Comparison of ENCODE assay signal across 8 cellular contexts in genomic region chr9:95509851-95510529, GRCh38. TPM values are rescaled to one million over a fixed set of nuclear protein-coding genes. Genes with fewer than 3 reads are reported as not detected.
DNase-seq lines count a peak whose midpoint lies in the region; ATAC-seq, FAIRE-seq and TF ChIP-seq lines count a peak whose summit lies in the region.

No MANE protein-coding gene starts in this region.

- WGBS in K562 (ENCODE audit: insufficient coverage, low coverage, missing lambda C conversion rate), result under 1% methylated on average over 25 of the region's 29 CpGs

- H3K27ac Mint-ChIP-seq in Caco-2 (ENCODE audit: unreplicated experiment), result peak overlapping the region; percentile 4

- DNase-seq in Caco-2, result no peak
- DNase-seq in Karpas-422, result peak; percentile 58
- peak in 1 of 4 experiments; percentile 54 for DNase-seq in K562 (ENCODE audit: extremely low read depth in 1 of 4, low spot score in 3 of 4)
- peak; percentile 54 for DNase-seq in left lobe of liver (ENCODE audit: low spot score)
- no peak for DNase-seq in thoracic aorta (ENCODE audit: low spot score)
- no peak for DNase-seq in GOT3 (lab: John Stamatoyannopoulos, UW)
- DNase-seq in SIG-M5 treated with dmso at 0.1 percent for 504 hours (lab: John Stamatoyannopoulos, UW; ENCODE audit: unreplicated experiment), result no peak
- DNase-seq in GM12891 (ENCODE audit: insufficient read length, low spot score), result no peak

- H3K27me3 ChIP-seq in Caco-2 (replicated peaks; ENCODE audit: control insufficient read depth, insufficient read depth, low read length), result no peaks in the 10 kb centered on the region
- no peaks in the 10 kb centered on the region for H3K27me3 ChIP-seq in Karpas-422 (ENCODE audit: low read length)
- no peaks in the 10 kb centered on the region for H3K27me3 ChIP-seq in K562 (ENCODE audit: control insufficient read depth in 2 of 2, insufficient read depth in 2 of 2, low read length in 2 of 2)
- H3K27me3 ChIP-seq in thoracic aorta (replicated peaks; ENCODE audit: insufficient read depth), result no peaks in the 10 kb centered on the region

- no peaks in the 10 kb centered on the region for H3K27me3 Mint-ChIP-seq in Caco-2 (ENCODE audit: insufficient read depth, unreplicated experiment)

- no peaks in the 10 kb centered on the region for H3K9me1 ChIP-seq in K562 (ENCODE audit: control insufficient read depth, insufficient read depth, low read length)

- ATAC-seq in K562 (no peak), left lobe of liver (no peak), thoracic aorta (ENCODE audit: insufficient number of reproducible peaks, low FRiP score, low read depth) (no peak)

- H3K9me3 ChIP-seq in Caco-2, result no peaks in the 10 kb centered on the region
- no peaks in the 10 kb centered on the region for H3K9me3 ChIP-seq in Karpas-422 (ENCODE audit: low read length)
- no peaks in the 10 kb centered on the region for H3K9me3 ChIP-seq in K562 (replicated peaks; ENCODE audit: control insufficient read depth, insufficient read depth, low read depth, low read length)
- H3K9me3 ChIP-seq in thoracic aorta, result no peaks in the 10 kb centered on the region

- in situ Hi-C loops in K562 (cut with MboI), result no loop called here

- TF ChIP-seq POLR2A in K562 (conservative IDR thresholded peaks at IDR 0.05), result no peak
- TF ChIP-seq POLR2A in GM12891 (IDR thresholded peaks at IDR 0.05; ENCODE audit: low read depth, low read length), result no peak

- H3K4me3 Mint-ChIP-seq in Caco-2 (ENCODE audit: unreplicated experiment), result peak overlapping the region; percentile 93

- H3K4me1 ChIP-seq in Caco-2 (peaks cover 8% of the 10 kb centered on the region), Karpas-422 (ENCODE audit: low read length) (peaks cover 49% of the 10 kb centered on the region), K562 (replicated peaks in 1 of 2; ENCODE audit: control insufficient read depth in 2 of 2, insufficient read depth in 2 of 2, low read length in 2 of 2) (peaks cover 22 to 42% of the 10 kb centered on the region in 2 experiments; a peak in 4 of 5 replicates), thoracic aorta (ENCODE audit: control insufficient read depth in 1 of 2, low read depth in 2 of 2) (peaks cover 0 to 21% of the 10 kb centered on the region in 2 donors)

- POLR2A ChIA-PET in Caco-2 (lab: Charles Lee), result interaction anchor here (0.6 to 0.7 kb wide), 4 partner anchors 79 to 569 kb away, joined by 3 to 4 read pairs (median 3); partner anchors contain the start of gene ERCC6L2
- POLR2A ChIA-PET in K562 (lab: Yijun Ruan, JAX), result interaction anchor here (0.8 kb wide), 1 partner anchor 47 kb away, joined by 3 read pairs; no protein-coding TSS in a partner anchor

- TF ChIP-seq RAD21 in K562 (CRISPR knock-in tag; conservative IDR thresholded peaks at IDR 0.05 in 1 of 2, IDR thresholded peaks at IDR 0.05 in 1 of 2), result no peak

- no peak for TF ChIP-seq EP300 in K562 (IDR thresholded peaks at IDR 0.05; ENCODE audit: low read length)

- H3K36me3 ChIP-seq in Caco-2 (ENCODE audit: control insufficient read depth, insufficient read depth, low read length) (no peaks in the 10 kb centered on the region), Karpas-422 (ENCODE audit: insufficient read depth, low read length) (no peaks in the 10 kb centered on the region), K562 (ENCODE audit: control insufficient read depth, insufficient read depth, low read length) (no peaks in the 10 kb centered on the region; the same call in 2 of the 3 replicates), thoracic aorta (no peaks in the 10 kb centered on the region)

- H3K36me3 Mint-ChIP-seq in Caco-2 (ENCODE audit: insufficient read depth, unreplicated experiment), result peaks cover 25% of the 10 kb centered on the region

- FAIRE-seq in K562 (lab: Jason Lieb, UNC) (no peak), GM12891 (lab: Jason Lieb, UNC) (no peak)

- no peaks in the 10 kb centered on the region for H3K9me3 Mint-ChIP-seq in Caco-2 (ENCODE audit: unreplicated experiment)

- CTCF ChIA-PET in Caco-2 (lab: Charles Lee) (interaction anchor here (0.6 kb wide), 1 partner anchor 188 kb away, joined by 3 read pairs; no protein-coding TSS in a partner anchor), K562 (lab: Yijun Ruan, JAX; ENCODE audit: low intra/inter-chr PET ratio) (no interaction called here)

- no peaks in the 10 kb centered on the region for H3K9me2 ChIP-seq in Karpas-422 (replicated peaks; ENCODE audit: insufficient read depth, low read length)

- H3K4me2 ChIP-seq in Karpas-422 (ENCODE audit: low read depth, low read length, poor library complexity, severe bottlenecking), result peak overlapping the region; percentile 93
- peak overlapping the region; percentile 91 for H3K4me2 ChIP-seq in K562 (ENCODE audit: insufficient read depth, low read length)

- H3K9ac ChIP-seq in Karpas-422 (ENCODE audit: low read length) (peak overlapping the region; percentile 74), K562 (ENCODE audit: insufficient read depth in 1 of 2, low read depth in 2 of 2, low read length in 2 of 2) (peak overlapping the region; percentile 92 to 99)

- TF ChIP-seq CTCF in Caco-2 (IDR thresholded peaks at IDR 0.05; ENCODE audit: insufficient read depth in 1 of 2, low read depth in 1 of 2, low read length in 1 of 2, severe bottlenecking in 1 of 2, unreplicated experiment in 1 of 2) (no peak), K562 (IDR thresholded peaks at IDR 0.05 in 2 of 3, conservative IDR thresholded peaks at IDR 0.05 in 1 of 3; ENCODE audit: insufficient read depth in 2 of 3, low read depth in 1 of 3, low read length in 3 of 3) (no peak), thoracic aorta (IDR thresholded peaks at IDR 0.05) (no peak)

- H3K79me2 ChIP-seq in Karpas-422 (ENCODE audit: low read length) (no peaks in the 10 kb centered on the region), K562 (ENCODE audit: control insufficient read depth, insufficient read depth, low read length) (peaks cover 59% of the 10 kb centered on the region)

- BruUV-seq in Caco-2 (replicated peaks; lab: Mats Ljungman, UMichigan) (no TSS peak), K562 (replicated peaks; lab: Mats Ljungman, UMichigan) (no TSS peak)

- H3K4me3 ChIP-seq in Caco-2 (ENCODE audit: low read depth, low read length), result peak overlapping the region; percentile 94
- H3K4me3 ChIP-seq in Karpas-422 (ENCODE audit: low read length), result peak overlapping the region; percentile 71
- H3K4me3 ChIP-seq in K562, result peak overlapping the region; percentile 84
- H3K4me3 ChIP-seq in thoracic aorta, result peak overlapping the region; percentile 92

- H2AFZ ChIP-seq in Karpas-422 (ENCODE audit: low read length) (peak overlapping the region; percentile 71; the same call in 1 of the 2 replicates), K562 (ENCODE audit: low read depth, low read length) (peak overlapping the region; percentile 90)

- H4K20me1 ChIP-seq in Karpas-422 (ENCODE audit: insufficient read depth, low read depth, low read length) (no peaks in the 10 kb centered on the region), K562 (replicated peaks; ENCODE audit: control insufficient read depth, insufficient read depth, low read length) (no peaks in the 10 kb centered on the region)

- intact Hi-C loops in Caco-2 (cut with micrococcal nuclease; ENCODE audit: unreplicated experiment), result loop anchor here (1.0 to 5.0 kb wide), 5 partner anchors 83 to 907 kb away; partner anchors contain the start of genes ERCC6L2, FANCC and ZNF367
- intact Hi-C loops in K562 (cut with micrococcal nuclease), result loop anchor here (2.0 to 5.0 kb wide), 2 partner anchors 98 to 193 kb away; partner anchors contain the start of gene FANCC

- H3K4me1 Mint-ChIP-seq in Caco-2 (ENCODE audit: low read depth, unreplicated experiment), result peaks cover 2% of the 10 kb centered on the region

- peak overlapping the region; percentile 36; the same call in 1 of the 2 replicates for H3K27ac ChIP-seq in Karpas-422 (ENCODE audit: low read length)
- peak overlapping the region; percentile 97 for H3K27ac ChIP-seq in K562 (ENCODE audit: extremely low read depth, low read depth, low read length)
- peak overlapping the region; percentile 59 to 88 for H3K27ac ChIP-seq in thoracic aorta

TF ChIP-seq in K562, 482 proteins besides CTCF, POLR2A, EP300 and RAD21 (continues in another document):
- no peak for TF ChIP-seq CBX3 (IDR thresholded peaks at IDR 0.05; ENCODE audit: borderline replicate concordance in 1 of 2, low read length in 2 of 2)

TF ChIP-seq in GM12891, 5 proteins besides CTCF, POLR2A, EP300 and RAD21:
- TF ChIP-seq TAF1 (IDR thresholded peaks at IDR 0.05; ENCODE audit: low read depth, low read length), result no peak
- TF ChIP-seq POLR2AphosphoS5 (IDR thresholded peaks at IDR 0.05; ENCODE audit: low read depth, low read length), result no peak

RNA-seq across cellular contexts. Expression of gene PTCH1, which starts 6.8 kb away (rescaled TPM):
- total RNA-seq in Caco-2 (2022) (23.3 and 25.9 TPM in 2 replicates), K562 (2014; rRNA removed) (3.9 and 4.5 TPM in 2 replicates), K562 (2014; rRNA removed; fragmentation: Illumina TruSeq; extraction: Trizol) (5.2 and 5.5 TPM in 2 replicates), K562 (2015; rRNA removed; fragmentation: Illumina TruSeq; extraction: Trizol) (3.4 and 3.6 TPM in 2 replicates), K562 (2021) (9.9 and 13.9 TPM in 2 replicates), left lobe of liver (7.0 TPM), thoracic aorta (10 to 100 TPM; 12.6 to 19.2 TPM)
- 11.7 and 12.4 TPM in 2 replicates for total RNA-seq in Karpas-422 (2014; rRNA removed; shearing (Covaris generic); ENCODE audit: low replicate concordance)
- total RNA-seq in K562 (2011; cell fraction: chromatin; rRNA removed; ENCODE audit: low replicate concordance), result 48.5 and 59.3 TPM in 2 replicates
- total RNA-seq in K562 (2011; cell fraction: nucleolus; rRNA removed), result 20.2 and 20.4 TPM in 2 replicates
- 28.4 and 48.7 TPM in 2 replicates for total RNA-seq in K562 (2011; cell fraction: nucleoplasm; rRNA removed)
- polyA plus RNA-seq in K562 (2011; rRNA removed) (2.3 and 4.2 TPM in 2 replicates), K562 (2014; fragmentation: Illumina TruSeq; extraction: Trizol) (5.8 and 8.2 TPM in 2 replicates), K562 (2014; fragmentation: Nextera tagmentation; extraction: Ambion mirVana) (under 1 TPM; 0.70 to 0.80 TPM), K562 (2014; rRNA removed) (2.8 and 3.8 TPM in 2 replicates)
- 2.4 and 3.4 TPM in 2 replicates for polyA plus RNA-seq in K562 (2011; cell fraction: cytosol; rRNA removed)
- 8.8 and 13.0 TPM in 2 replicates for polyA plus RNA-seq in K562 (2011; cell fraction: nucleus; rRNA removed)
- polyA plus RNA-seq in K562 (2012), result 3.5 and 6.1 TPM in 2 replicates
- polyA minus RNA-seq in K562 (2011; rRNA and poly(A)+ RNA removed), result 11.2 and 11.8 TPM in 2 replicates
- polyA minus RNA-seq in K562 (2011; cell fraction: cytosol; rRNA and poly(A)+ RNA removed), result 4.7 and 12.2 TPM in 2 replicates
- polyA minus RNA-seq in K562 (2011; cell fraction: nucleus; rRNA and poly(A)+ RNA removed), result 8.2 and 13.9 TPM in 2 replicates
- 2.7 TPM for polyA plus RNA-seq in GM12891 (2012; ENCODE audit: low read depth, missing spikeins)

Comparison
In these comparisons a context has a peak if more than half of its experiments do, and no peak if none do; other contexts are left out.
1. DNase-seq: peak in Karpas-422 (single experiment) and left lobe of liver (single experiment); none in Caco-2 (0 of 2), thoracic aorta (single experiment), GOT3 (single experiment), SIG-M5 treated with dmso at 0.1 percent for 504 hours (single experiment) and GM12891 (single experiment).
2. H3K27ac ChIP-seq: peak in every context shown above with its lines; median percentile 97 in K562; 74 in thoracic aorta; 36 in Karpas-422.
3. Peak in every context shown above with its lines, with median percentiles within 50 percentile points of each other: H3K4me3 ChIP-seq.